Comparison of ENCODE assay signal across 10 cellular contexts in the genomic region with DNA sequence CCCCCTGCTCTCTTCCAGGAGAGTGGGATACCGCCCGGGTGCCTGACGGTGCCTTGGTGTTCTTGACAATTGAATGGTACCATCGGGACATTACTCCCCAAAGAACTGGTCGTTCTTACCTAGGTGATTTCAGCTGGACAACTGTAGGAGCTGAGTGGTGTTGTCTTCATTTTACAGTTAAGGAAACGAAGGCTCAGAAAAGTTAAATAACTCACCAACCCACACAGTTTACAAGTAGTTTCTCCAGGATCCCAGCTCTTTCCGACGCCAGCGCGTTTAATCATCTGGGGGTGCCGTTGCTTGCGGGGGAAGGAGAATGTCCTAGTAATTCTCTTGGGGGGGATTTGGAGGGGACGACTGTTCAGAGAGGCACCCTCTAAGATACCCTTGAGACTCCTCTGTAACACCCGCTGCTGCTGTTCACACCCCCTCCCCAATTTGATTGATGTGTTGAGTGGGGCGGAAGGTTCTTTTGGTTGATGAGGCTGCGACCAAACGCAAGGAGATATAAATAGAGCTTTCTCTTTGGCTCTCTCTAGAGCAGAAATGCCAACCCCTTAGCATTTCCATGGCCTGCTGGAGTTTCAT.
DNase-seq lines count a peak whose midpoint lies in the region; ATAC-seq lines count a peak whose summit lies in the region.
"Had no signal": no experiment of that assay in that cellular context is flagged by ENCODE, and none has a peak within 500 bp of the region (broad histone marks: within the 10 kb centered on the region; RNA-seq: fewer than 3 reads in every experiment).

No MANE protein-coding gene starts in this region.

- DNase-seq in activated CD8-positive, alpha-beta memory T cell treated with anti-CD3 and anti-CD28 coated beads for 24 hours = peak; percentile 72
- DNase-seq in activated CD8-positive, alpha-beta memory T cell treated with anti-CD3 and anti-CD28 coated beads, Interleukin-2, amount 50 U/mL, for 4 hours = no peak
- peak; percentile 33 for DNase-seq in T-helper 2 cell treated with Interferon-gamma antibody and Interleukin-4, amounts not matched to agents 5 μg/mL and 100 μg/mL, for 36 hours (ENCODE audit: low spot score)
- peak in 1 of 3 donors; percentile 6 for DNase-seq in effector memory CD4-positive, alpha-beta T cell
- DNase-seq in stimulated activated naive CD8-positive, alpha-beta T cell treated with anti-CD3 and anti-CD28 coated beads, Interleukin-15, amount 100 ng/mL, for 72 hours = peak in 1 of 2 donors; percentile 48
- no peak for DNase-seq in DMS79 (lab: John Stamatoyannopoulos, UW)
- DNase-seq: gastrocnemius medialis had no signal

- H3K4me3 ChIP-seq in effector memory CD4-positive, alpha-beta T cell (ENCODE audit: insufficient read depth, low read depth, low read length, poor library complexity, severe bottlenecking) = peak overlapping the region; percentile 81

- H3K4me1 ChIP-seq in effector memory CD4-positive, alpha-beta T cell (ENCODE audit: control insufficient read depth, insufficient read depth, low read length, poor library complexity, severe bottlenecking) = peaks cover 45% of the 10 kb centered on the region

- peak overlapping the region; percentile 93 for H3K4me3 Mint-ChIP-seq in T-helper 2 cell treated with Interferon-gamma antibody and Interleukin-4, amounts not matched to agents 5 μg/mL and 100 μg/mL, for 36 hours
- peak overlapping the region; percentile 96 for H3K4me3 Mint-ChIP-seq in stimulated activated naive CD8-positive, alpha-beta T cell treated with anti-CD3 and anti-CD28 coated beads, Interleukin-15, amount 100 ng/mL, for 72 hours

- peak overlapping the region; percentile 80 for H3K27ac ChIP-seq in effector memory CD4-positive, alpha-beta T cell (ENCODE audit: insufficient read depth, low read length, poor library complexity, severe bottlenecking)
- H3K27ac ChIP-seq: ascending aorta, gastrocnemius medialis had no signal

- ATAC-seq in stimulated activated naive CD8-positive, alpha-beta T cell treated with anti-CD3 and anti-CD28 coated beads, Interleukin-15, amount 100 ng/mL, for 72 hours = peak; percentile 6
- ATAC-seq in GM18517 (IDR thresholded peaks at IDR 0.05; ENCODE audit: unreplicated experiment) (no peak), GM21576 (IDR thresholded peaks at IDR 0.05; ENCODE audit: unreplicated experiment) (no peak)
- ATAC-seq: gastrocnemius medialis had no signal

- H3K27ac Mint-ChIP-seq in T-helper 2 cell treated with Interferon-gamma antibody and Interleukin-4, amounts not matched to agents 5 μg/mL and 100 μg/mL, for 36 hours = peak overlapping the region; percentile 92
- H3K27ac Mint-ChIP-seq in stimulated activated naive CD8-positive, alpha-beta T cell treated with anti-CD3 and anti-CD28 coated beads, Interleukin-15, amount 100 ng/mL, for 72 hours = peak overlapping the region; percentile 96 to 97

- peaks cover 48% of the 10 kb centered on the region for H3K36me3 Mint-ChIP-seq in T-helper 2 cell treated with Interferon-gamma antibody and Interleukin-4, amounts not matched to agents 5 μg/mL and 100 μg/mL, for 36 hours (ENCODE audit: low read depth)

- H3K9me3 ChIP-seq in effector memory CD4-positive, alpha-beta T cell (ENCODE audit: control insufficient read depth, low read length) = no peaks in the 10 kb centered on the region
- H3K9me3 ChIP-seq: ascending aorta, gastrocnemius medialis had no signal

- peaks cover 54% of the 10 kb centered on the region for H3K4me1 Mint-ChIP-seq in T-helper 2 cell treated with Interferon-gamma antibody and Interleukin-4, amounts not matched to agents 5 μg/mL and 100 μg/mL, for 36 hours (ENCODE audit: low read depth)
- peaks cover 79% of the 10 kb centered on the region for H3K4me1 Mint-ChIP-seq in stimulated activated naive CD8-positive, alpha-beta T cell treated with anti-CD3 and anti-CD28 coated beads, Interleukin-15, amount 100 ng/mL, for 72 hours

- H3K9me3 Mint-ChIP-seq in T-helper 2 cell treated with Interferon-gamma antibody and Interleukin-4, amounts not matched to agents 5 μg/mL and 100 μg/mL, for 36 hours = no peaks in the 10 kb centered on the region
- no peaks in the 10 kb centered on the region for H3K9me3 Mint-ChIP-seq in stimulated activated naive CD8-positive, alpha-beta T cell treated with anti-CD3 and anti-CD28 coated beads, Interleukin-15, amount 100 ng/mL, for 72 hours

- H3K27me3 Mint-ChIP-seq in T-helper 2 cell treated with Interferon-gamma antibody and Interleukin-4, amounts not matched to agents 5 μg/mL and 100 μg/mL, for 36 hours (ENCODE audit: low read depth) = no peaks in the 10 kb centered on the region
- H3K27me3 Mint-ChIP-seq in stimulated activated naive CD8-positive, alpha-beta T cell treated with anti-CD3 and anti-CD28 coated beads, Interleukin-15, amount 100 ng/mL, for 72 hours = no peaks in the 10 kb centered on the region

- no peaks in the 10 kb centered on the region for H3K27me3 ChIP-seq in effector memory CD4-positive, alpha-beta T cell (replicated peaks; ENCODE audit: control insufficient read depth, insufficient read depth, low read length, poor library complexity, severe bottlenecking)
- H3K27me3 ChIP-seq: ascending aorta had no signal

- no peaks in the 10 kb centered on the region for H3K36me3 ChIP-seq in effector memory CD4-positive, alpha-beta T cell (ENCODE audit: control insufficient read depth, insufficient read depth, low read length)
- H3K36me3 ChIP-seq: ascending aorta, gastrocnemius medialis had no signal

Comparison
In these comparisons a context has a peak if more than half of its experiments do, and no peak if none do; other contexts are left out.
1. DNase-seq: peak in activated CD8-positive, alpha-beta memory T cell treated with anti-CD3 and anti-CD28 coated beads for 24 hours (single experiment) and T-helper 2 cell treated with Interferon-gamma antibody and Interleukin-4, amounts not matched to agents 5 μg/mL and 100 μg/mL, for 36 hours (single experiment); none in activated CD8-positive, alpha-beta memory T cell treated with anti-CD3 and anti-CD28 coated beads, Interleukin-2, amount 50 U/mL, for 4 hours (single experiment) and DMS79 (single experiment).